Comparison of ENCODE assay signal across 1 cellular context in the genomic region with DNA sequence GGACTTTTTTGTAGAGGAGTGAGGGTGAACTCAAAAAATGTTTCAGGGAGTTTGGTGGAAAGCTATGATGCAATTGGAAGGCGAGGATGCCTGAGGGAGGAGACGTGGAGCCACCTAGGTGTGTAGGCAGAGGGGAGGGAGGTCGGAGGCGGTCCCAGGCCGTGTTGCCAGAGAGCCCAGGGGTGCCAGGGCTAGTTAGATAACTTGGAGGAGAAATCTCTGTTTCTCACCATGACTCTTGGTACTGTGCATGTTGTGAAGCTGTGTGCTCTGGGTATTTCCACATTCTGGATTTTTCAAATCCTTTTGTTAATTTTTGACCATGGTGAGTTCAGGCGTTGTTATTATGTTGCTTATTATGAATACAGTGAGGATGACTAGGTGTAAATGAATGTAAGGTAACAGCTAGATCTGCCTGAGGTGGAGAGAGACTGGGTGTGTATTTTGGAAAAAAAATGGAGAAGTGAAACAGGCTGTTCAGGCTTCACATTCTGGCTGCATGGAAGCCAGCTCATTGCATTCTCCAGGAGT.
TF ChIP-seq lines count a peak whose summit lies in the region.

No MANE protein-coding gene starts in this region.

TF ChIP-seq in HEK293, 187 proteins besides CTCF, POLR2A, EP300 and RAD21 (continued from another document):
- TF ChIP-seq, protein P1, sequence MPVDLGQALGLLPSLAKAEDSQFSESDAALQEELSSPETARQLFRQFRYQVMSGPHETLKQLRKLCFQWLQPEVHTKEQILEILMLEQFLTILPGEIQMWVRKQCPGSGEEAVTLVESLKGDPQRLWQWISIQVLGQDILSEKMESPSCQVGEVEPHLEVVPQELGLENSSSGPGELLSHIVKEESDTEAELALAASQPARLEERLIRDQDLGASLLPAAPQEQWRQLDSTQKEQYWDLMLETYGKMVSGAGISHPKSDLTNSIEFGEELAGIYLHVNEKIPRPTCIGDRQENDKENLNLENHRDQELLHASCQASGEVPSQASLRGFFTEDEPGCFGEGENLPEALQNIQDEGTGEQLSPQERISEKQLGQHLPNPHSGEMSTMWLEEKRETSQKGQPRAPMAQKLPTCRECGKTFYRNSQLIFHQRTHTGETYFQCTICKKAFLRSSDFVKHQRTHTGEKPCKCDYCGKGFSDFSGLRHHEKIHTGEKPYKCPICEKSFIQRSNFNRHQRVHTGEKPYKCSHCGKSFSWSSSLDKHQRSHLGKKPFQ (tag by site-specific recombination; IDR thresholded peaks at IDR 0.05), result no peak
TF ChIP-seq in HEK293: peak in this region for 8.
